ENCODE assay signal across 26 cellular contexts in genomic region chr2:152471013-152471412, GRCh38.
DNase-seq lines count a peak whose midpoint lies in the region; ATAC-seq, FAIRE-seq and TF ChIP-seq lines count a peak whose summit lies in the region.
"Had no signal": no experiment of that assay in that cellular context is flagged by ENCODE, and none has a peak within 500 bp of the region (broad histone marks: within the 10 kb centered on the region; RNA-seq: fewer than 3 reads in every experiment).

No MANE protein-coding gene starts in this region.

- H3K4me1 ChIP-seq in cardiac muscle cell (ENCODE audit: low read depth) (peaks cover 33% of the 10 kb centered on the region), right cardiac atrium (ENCODE audit: control insufficient read depth, insufficient read depth, low read length) (peaks cover 14% of the 10 kb centered on the region), GM12878 (ENCODE audit: control insufficient read depth, insufficient read depth, low read length) (peaks cover 20% of the 10 kb centered on the region), thoracic aorta (ENCODE audit: control insufficient read depth in 1 of 2, low read depth in 2 of 2) (peaks cover 44 to 75% of the 10 kb centered on the region in 2 donors)

- H3K36me3 ChIP-seq in cardiac muscle cell = no peaks in the 10 kb centered on the region
- no peaks in the 10 kb centered on the region for H3K36me3 ChIP-seq in GM12878 (ENCODE audit: control insufficient read depth in 2 of 2, insufficient read depth in 2 of 2, low read length in 1 of 2)
- H3K36me3 ChIP-seq in thoracic aorta = no peaks in the 10 kb centered on the region
- H3K36me3 ChIP-seq: esophagus muscularis mucosa, SJSA1, transverse colon had no signal

- ATAC-seq in right cardiac atrium (no peak), GM12878 (no peak), thoracic aorta (ENCODE audit: insufficient number of reproducible peaks, low FRiP score, low read depth) (no peak), natural killer cell (no peak), HG02642 (IDR thresholded peaks at IDR 0.05; ENCODE audit: poor library complexity, unreplicated experiment) (no peak)
- ATAC-seq: activated CD8-positive, alpha-beta T cell treated with anti-CD3 and anti-CD28 coated beads for 36 hours; stimulated activated naive B cell treated with anti-CD40 and anti-IgM and Interleukin-4, amounts not matched to agents 10 μg/mL and 1 μg/mL and 100 μg/mL, for 72 hours; T-cell had no signal

- CTCF ChIA-PET in GM12878 (lab: Yijun Ruan, JAX) = interaction anchor here (1.5 to 1.8 kb wide), 3 partner anchors 15 to 49 kb away, joined by 3 to 4 read pairs (median 4); no protein-coding TSS in a partner anchor

- H3K27ac Mint-ChIP-seq in mesothelial cell of epicardium = peak overlapping the region; percentile 54
- H3K27ac Mint-ChIP-seq in natural killer cell = no peak overlapping the region
- H3K27ac Mint-ChIP-seq: activated CD8-positive, alpha-beta T cell treated with anti-CD3 and anti-CD28 coated beads for 36 hours; CD4-positive, alpha-beta memory T cell; naive B cell; stimulated activated naive B cell treated with anti-CD40 and anti-IgM and Interleukin-4, amounts not matched to agents 10 μg/mL and 1 μg/mL and 100 μg/mL, for 72 hours; T-cell had no signal

- H3K9ac ChIP-seq in GM12878 (ENCODE audit: control insufficient read depth, insufficient read depth, low read length) = no peak overlapping the region

- H3K4me3 Mint-ChIP-seq in mesothelial cell of epicardium (no peak overlapping the region), natural killer cell (no peak overlapping the region)
- H3K4me3 Mint-ChIP-seq: activated CD8-positive, alpha-beta T cell treated with anti-CD3 and anti-CD28 coated beads for 36 hours; CD4-positive, alpha-beta memory T cell; naive B cell; stimulated activated naive B cell treated with anti-CD40 and anti-IgM and Interleukin-4, amounts not matched to agents 10 μg/mL and 1 μg/mL and 100 μg/mL, for 72 hours; T-cell had no signal

- in situ Hi-C loops in GM12878 (cut with MboI) = no loop called here

- H3K4me3 ChIP-seq in cardiac muscle cell = no peak overlapping the region
- no peak overlapping the region for H3K4me3 ChIP-seq in right cardiac atrium (ENCODE audit: low read length)
- no peak overlapping the region for H3K4me3 ChIP-seq in GM12878
- H3K4me3 ChIP-seq in thoracic aorta = no peak overlapping the region
- H3K4me3 ChIP-seq: esophagus muscularis mucosa, SJSA1, transverse colon had no signal

- H3K27ac ChIP-seq in cardiac muscle cell (peak overlapping the region; percentile 59), right cardiac atrium (ENCODE audit: low read length) (no peak overlapping the region), GM12878 (ENCODE audit: control insufficient read depth, insufficient read depth) (no peak overlapping the region), thoracic aorta (peak overlapping the region; percentile 25 to 48)
- H3K27ac ChIP-seq: SJSA1 had no signal

- TF ChIP-seq EP300 in GM12878 (IDR thresholded peaks at IDR 0.05; ENCODE audit: borderline replicate concordance in 1 of 2, control insufficient read depth in 1 of 2, low read depth in 2 of 2, low read length in 2 of 2) = no peak

- RAD21 ChIA-PET in GM12878 (lab: Charles Lee; ENCODE audit: unreplicated experiment) = interaction anchor here (1.2 to 1.5 kb wide), 4 partner anchors 8 to 55 kb away, joined by 3 to 4 read pairs (median 3); no protein-coding TSS in a partner anchor

- SMC1A ChIA-PET in GM12878 (lab: Charles Lee; ENCODE audit: uncharacterized antibody, unreplicated experiment) = interaction anchor here (1.0 to 9.4 kb wide), 7 partner anchors 9 to 165 kb away, joined by 3 to 98 read pairs (median 4); no protein-coding TSS in a partner anchor

- H3K27me3 Mint-ChIP-seq in mesothelial cell of epicardium (ENCODE audit: low read depth) (no peaks in the 10 kb centered on the region), natural killer cell (ENCODE audit: low read depth in 2 of 2) (peaks cover 4 to 9% of the 10 kb centered on the region in 2 donors)
- H3K27me3 Mint-ChIP-seq: naive B cell; stimulated activated naive B cell treated with anti-CD40 and anti-IgM and Interleukin-4, amounts not matched to agents 10 μg/mL and 1 μg/mL and 100 μg/mL, for 72 hours; T-cell had no signal

- H3K4me2 ChIP-seq in GM12878 (ENCODE audit: control insufficient read depth, insufficient read depth) = no peak overlapping the region

- H3K9me3 Mint-ChIP-seq in mesothelial cell of epicardium = no peaks in the 10 kb centered on the region
- H3K9me3 Mint-ChIP-seq in natural killer cell = no peaks in the 10 kb centered on the region
- H3K9me3 Mint-ChIP-seq: activated CD8-positive, alpha-beta T cell treated with anti-CD3 and anti-CD28 coated beads for 36 hours; CD4-positive, alpha-beta memory T cell; naive B cell; stimulated activated naive B cell treated with anti-CD40 and anti-IgM and Interleukin-4, amounts not matched to agents 10 μg/mL and 1 μg/mL and 100 μg/mL, for 72 hours; T-cell had no signal

- POLR2A ChIA-PET in GM12878 (lab: Charles Lee) = interaction anchor here (0.6 to 1.5 kb wide), 3 partner anchors 11 to 30 kb away, joined by 3 read pairs; no protein-coding TSS in a partner anchor

- peaks cover 2% of the 10 kb centered on the region for H3K79me2 ChIP-seq in GM12878 (ENCODE audit: control insufficient read depth, insufficient read depth, low read length)

- peak; percentile 56 for FAIRE-seq in GM12878 (lab: Jason Lieb, UNC)
- FAIRE-seq: frontal cortex, keratinocyte had no signal

- TF ChIP-seq RAD21 in GM12878 (IDR thresholded peaks at IDR 0.05; ENCODE audit: insufficient read depth, low read depth, low read length) = no peak

- H3K27me3 ChIP-seq in cardiac muscle cell (no peaks in the 10 kb centered on the region), right cardiac atrium (ENCODE audit: control insufficient read depth, insufficient read depth) (no peaks in the 10 kb centered on the region), GM12878 (replicated peaks in 1 of 2; ENCODE audit: control insufficient read depth in 2 of 2, insufficient read depth in 2 of 2, low read length in 1 of 2) (no peaks in the 10 kb centered on the region), thoracic aorta (replicated peaks; ENCODE audit: insufficient read depth) (no peaks in the 10 kb centered on the region)
- H3K27me3 ChIP-seq: esophagus muscularis mucosa, SJSA1, transverse colon had no signal

- 56% methylated on average over 5 of the region's 5 CpGs for WGBS in right cardiac atrium
- 75% methylated on average over 5 of the region's 5 CpGs for WGBS in GM12878 (ENCODE audit: insufficient coverage, insufficient replicate concordance, low lambda C conversion rate, missing lambda C conversion rate)

- H2AFZ ChIP-seq in GM12878 (ENCODE audit: control insufficient read depth, low read depth, low read length) = no peak overlapping the region

- H3K36me3 Mint-ChIP-seq in mesothelial cell of epicardium (no peaks in the 10 kb centered on the region), natural killer cell (no peaks in the 10 kb centered on the region)
- H3K36me3 Mint-ChIP-seq: CD4-positive, alpha-beta memory T cell; naive B cell; stimulated activated naive B cell treated with anti-CD40 and anti-IgM and Interleukin-4, amounts not matched to agents 10 μg/mL and 1 μg/mL and 100 μg/mL, for 72 hours; T-cell had no signal

- H3K9me3 ChIP-seq in cardiac muscle cell (ENCODE audit: low read depth) = no peaks in the 10 kb centered on the region
- H3K9me3 ChIP-seq in right cardiac atrium (ENCODE audit: control insufficient read depth, low read length) = no peaks in the 10 kb centered on the region
- H3K9me3 ChIP-seq in GM12878 (replicated peaks; ENCODE audit: control insufficient read depth, insufficient read depth, low read length) = no peaks in the 10 kb centered on the region
- no peaks in the 10 kb centered on the region for H3K9me3 ChIP-seq in thoracic aorta
- H3K9me3 ChIP-seq: esophagus muscularis mucosa, SJSA1, transverse colon had no signal

- H3K4me1 Mint-ChIP-seq in mesothelial cell of epicardium = peaks cover 39% of the 10 kb centered on the region
- peaks cover 8% of the 10 kb centered on the region in 2 donors for H3K4me1 Mint-ChIP-seq in natural killer cell

- intact Hi-C loops in right cardiac atrium (cut with DNase I) = no loop called here
- intact Hi-C loops in GM12878 (cut with micrococcal nuclease; ENCODE audit: unreplicated experiment) = no loop called here
- intact Hi-C loops in natural killer cell (cut with micrococcal nuclease) = no loop called here

- no peaks in the 10 kb centered on the region for H4K20me1 ChIP-seq in GM12878 (ENCODE audit: control insufficient read depth, insufficient read depth)

- no peak for TF ChIP-seq POLR2A in GM12878 (IDR thresholded peaks at IDR 0.05; ENCODE audit: low read depth, low read length)

- DNase-seq in cardiac muscle cell (ENCODE audit: low read depth in 1 of 2, low spot score in 1 of 2) = no peak
- DNase-seq in right cardiac atrium = no peak
- no peak for DNase-seq in GM12878 (ENCODE audit: low read depth, low spot score)
- DNase-seq in mesothelial cell of epicardium (ENCODE audit: low spot score in 2 of 2, unreplicated experiment in 2 of 2) = no peak
- no peak for DNase-seq in thoracic aorta (ENCODE audit: low spot score)
- DNase-seq in natural killer cell = no peak
- DNase-seq in hepatic stellate cell (ENCODE audit: low spot score) = no peak
- DNase-seq: 8988T; activated CD4-positive, alpha-beta T cell treated with anti-CD3 and anti-CD28 coated beads for 1 hour; activated CD8-positive, alpha-beta T cell treated with anti-CD3 and anti-CD28 coated beads for 36 hours; activated effector memory CD4-positive, alpha-beta T cell treated with Interleukin-2 at 50 U/mL for 16 hours; CD4-positive, alpha-beta memory T cell; mesenchymal stem cell; MV-4-11; naive B cell; NCI-H2171; NK-92 treated with Interleukin-12 subunit alpha and Interleukin-12 subunit beta, amount 100 ng/mL, for 24 hours; stimulated activated CD4-positive, alpha-beta T cell treated with anti-CD3 and anti-CD28 coated beads, Interleukin-4, amount 100 ng/mL, for 24 hours; stimulated activated naive B cell treated with anti-CD40 and anti-IgM and Interleukin-4, amounts not matched to agents 10 μg/mL and 1 μg/mL and 100 μg/mL, for 72 hours; T-cell; transverse colon had no signal

- TF ChIP-seq CTCF in cardiac muscle cell (IDR thresholded peaks at IDR 0.05; ENCODE audit: low read depth, low read length) = no peak
- TF ChIP-seq CTCF in GM12878 (IDR thresholded peaks at IDR 0.05 in 2 of 3, conservative IDR thresholded peaks at IDR 0.05 in 1 of 3; ENCODE audit: control insufficient read depth in 2 of 3, extremely low read depth in 1 of 3, insufficient read depth in 1 of 3, low read depth in 3 of 3, low read length in 3 of 3) = no peak
- no peak for TF ChIP-seq CTCF in mesothelial cell of epicardium (IDR thresholded peaks at IDR 0.05; ENCODE audit: unreplicated experiment)
- no peak for TF ChIP-seq CTCF in thoracic aorta (IDR thresholded peaks at IDR 0.05)
- TF ChIP-seq CTCF in natural killer cell (IDR thresholded peaks at IDR 0.05) = no peak

- no TSS peak for BruUV-seq in GM12878 (replicated peaks; lab: Mats Ljungman, UMichigan)

TF ChIP-seq in GM12878, 131 proteins besides CTCF, POLR2A, EP300 and RAD21 (continues in another document):
- TF ChIP-seq MTA2 (IDR thresholded peaks at IDR 0.05; ENCODE audit: low read depth) (no peak), ZNF274 (IDR thresholded peaks at IDR 0.05; ENCODE audit: insufficient read depth, insufficient read length) (no peak), ZNF24 (IDR thresholded peaks at IDR 0.05) (no peak), CBFB (IDR thresholded peaks at IDR 0.05; ENCODE audit: low read depth) (no peak), KLF5 (IDR thresholded peaks at IDR 0.05; ENCODE audit: partially characterized antibody) (no peak)

Comparison
In these comparisons a context has a peak if more than half of its experiments do, and no peak if none do; other contexts are left out.
1. H3K27ac ChIP-seq: peak in cardiac muscle cell (single experiment) and thoracic aorta (2 of 2); none in right cardiac atrium (single experiment) and GM12878 (single experiment).